ENCODE assay signal across 8 cellular contexts in the genomic region with DNA sequence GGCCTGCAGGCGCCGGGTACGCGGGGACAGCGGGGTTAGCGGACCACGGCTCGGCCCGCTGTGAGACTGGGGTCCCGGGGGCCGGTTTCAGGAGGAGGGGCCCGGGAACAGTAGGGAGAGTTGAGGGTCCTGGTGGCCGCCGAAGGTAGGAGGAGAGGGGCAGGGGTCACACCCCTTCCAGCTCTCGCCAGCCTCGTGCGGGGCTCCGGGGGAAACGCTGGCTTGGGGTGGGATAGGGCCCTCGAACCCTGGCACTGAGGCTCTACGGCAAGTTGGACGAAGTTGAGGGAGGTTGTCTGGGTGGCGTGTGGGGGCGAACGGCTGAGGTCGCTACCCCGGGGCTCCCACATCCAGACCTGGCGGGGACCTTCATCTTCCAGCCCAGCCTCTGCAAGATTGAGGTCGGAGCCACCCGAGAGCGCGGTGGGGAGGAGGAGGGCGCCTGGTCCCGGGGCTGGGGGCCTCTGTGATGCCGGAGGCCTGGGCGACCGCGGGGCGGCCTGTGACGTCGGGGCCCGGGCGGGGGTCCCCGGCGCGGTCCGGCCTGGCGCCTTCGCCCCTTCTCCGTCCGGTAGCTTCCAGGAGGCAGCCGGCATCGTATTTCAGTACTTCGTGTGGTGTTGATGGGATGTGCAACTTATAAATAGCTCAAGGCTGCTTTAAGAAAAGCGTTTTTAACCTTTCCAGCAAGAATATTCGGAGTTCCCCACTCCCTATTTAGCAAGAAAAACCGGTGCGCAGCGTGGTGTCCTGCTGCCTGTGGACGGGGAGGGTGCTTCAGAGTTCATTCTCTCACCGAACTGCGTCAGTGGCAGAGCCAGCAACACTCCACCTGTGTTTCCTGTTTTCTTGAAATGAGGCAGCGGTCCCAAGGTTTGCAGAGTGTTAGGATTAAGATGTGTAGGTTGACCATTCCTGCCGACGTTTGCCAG. TPM values are rescaled to one million over a fixed set of nuclear protein-coding genes. Genes with fewer than 3 reads are reported as not detected.
DNase-seq lines count a peak whose midpoint lies in the region; ATAC-seq and TF ChIP-seq lines count a peak whose summit lies in the region.

No MANE protein-coding gene starts in this region.

- DNase-seq in NCI-H2107 treated with DMSO at 0.1 percent for 48 hours (lab: John Stamatoyannopoulos, UW; ENCODE audit: unreplicated experiment) (peak; percentile 18), NCI-H2107 (lab: John Stamatoyannopoulos, UW) (no peak), IMR-90 (peak; percentile 30), testis (peak; percentile 64), UCSD-AML1 (lab: John Stamatoyannopoulos, UW; ENCODE audit: unreplicated experiment) (no peak)
- DNase-seq in activated CD4-positive, alpha-beta memory T cell treated with anti-CD3 and anti-CD28 coated beads, Interleukin-2, amount 10 ng/mL, durations not matched to agents 7 days and 5 days = peak; percentile 38
- peak; percentile 30 to 36 (median 30) for DNase-seq in effector memory CD8-positive, alpha-beta T cell

- H2BK120ac ChIP-seq in IMR-90 (ENCODE audit: low read depth, low read length) = peak overlapping the region; percentile 45; the same call in 1 of the 2 replicates

- no TSS peak for BruUV-seq in IMR-90 (replicated peaks; lab: Mats Ljungman, UMichigan)

- H3K4me3 ChIP-seq in IMR-90 (ENCODE audit: insufficient read depth, low read depth, low read length) = peak overlapping the region; percentile 97
- peak overlapping the region; percentile 50 to 67 for H3K4me3 ChIP-seq in muscle layer of colon (ENCODE audit: low read depth in 1 of 2, low read length in 2 of 2)
- H3K4me3 ChIP-seq in testis = peak overlapping the region; percentile 76 to 81

- peak overlapping the region in 1 of 2 experiments; percentile 47; a peak in 1 of 4 replicates for H4K8ac ChIP-seq in IMR-90 (ENCODE audit: low read depth in 2 of 2, low read length in 2 of 2)

- TF ChIP-seq CTCF in IMR-90 (conservative IDR thresholded peaks at IDR 0.05; ENCODE audit: low read depth, low read length) (no peak), testis (IDR thresholded peaks at IDR 0.05) (no peak)

- no peak overlapping the region for H4K91ac ChIP-seq in IMR-90 (ENCODE audit: insufficient read depth, low read depth, low read length)

- POLR2A ChIA-PET in IMR-90 (lab: Charles Lee; ENCODE audit: unreplicated experiment) = no interaction called here
- POLR2A ChIA-PET in activated CD4-positive, alpha-beta memory T cell treated with anti-CD3 and anti-CD28 coated beads, Interleukin-2, amount 10 ng/mL, durations not matched to agents 7 days and 5 days (lab: Charles Lee) = interaction anchor here (1.1 to 5.2 kb wide), 7 partner anchors 10 to 216 kb away, joined by 3 to 47 read pairs (median 8); a partner anchor contains a TSS

- H3K4me1 Mint-ChIP-seq in activated CD4-positive, alpha-beta memory T cell treated with anti-CD3 and anti-CD28 coated beads, Interleukin-2, amount 10 ng/mL, durations not matched to agents 7 days and 5 days = peaks cover 29% of the 10 kb centered on the region
- H3K4me1 Mint-ChIP-seq in effector memory CD8-positive, alpha-beta T cell (ENCODE audit: low read depth in 2 of 2) = peaks cover 12 to 14% of the 10 kb centered on the region in 2 donors

- peaks cover 11% of the 10 kb centered on the region for H3K27me3 Mint-ChIP-seq in activated CD4-positive, alpha-beta memory T cell treated with anti-CD3 and anti-CD28 coated beads, Interleukin-2, amount 10 ng/mL, durations not matched to agents 7 days and 5 days
- H3K27me3 Mint-ChIP-seq in effector memory CD8-positive, alpha-beta T cell = no peaks in the 10 kb centered on the region

- peaks cover 10% of the 10 kb centered on the region for H3K9me1 ChIP-seq in IMR-90 (ENCODE audit: insufficient read depth, low read length)

- 1% methylated on average over 19 of the region's 65 CpGs; no CpG with 5 or more reads in 1 of the 2 experiments for WGBS in IMR-90 (ENCODE audit: extremely low coverage in 2 of 2, insufficient read length in 1 of 2), 2 experiments
- 1 to 4% methylated on average over 19 to 59 of the region's 65 CpGs for WGBS in testis, 2 donors

- H3K27ac Mint-ChIP-seq in activated CD4-positive, alpha-beta memory T cell treated with anti-CD3 and anti-CD28 coated beads, Interleukin-2, amount 10 ng/mL, durations not matched to agents 7 days and 5 days = peak overlapping the region; percentile 62
- peak overlapping the region; percentile 87 to 89 for H3K27ac Mint-ChIP-seq in effector memory CD8-positive, alpha-beta T cell

- H3K4me3 Mint-ChIP-seq in activated CD4-positive, alpha-beta memory T cell treated with anti-CD3 and anti-CD28 coated beads, Interleukin-2, amount 10 ng/mL, durations not matched to agents 7 days and 5 days = peak overlapping the region; percentile 85
- peak overlapping the region; percentile 86 to 92 for H3K4me3 Mint-ChIP-seq in effector memory CD8-positive, alpha-beta T cell

- peak overlapping the region; percentile 62; the same call in 1 of the 2 replicates for H2BK20ac ChIP-seq in IMR-90 (ENCODE audit: low read depth, low read length)

- dilution Hi-C loops in IMR-90 (cut with HindIII; ENCODE audit: low sequenced_read_pairs, unreplicated experiment) = no loop called here

- no peaks in the 10 kb centered on the region for H3K9me3 Mint-ChIP-seq in activated CD4-positive, alpha-beta memory T cell treated with anti-CD3 and anti-CD28 coated beads, Interleukin-2, amount 10 ng/mL, durations not matched to agents 7 days and 5 days
- H3K9me3 Mint-ChIP-seq in effector memory CD8-positive, alpha-beta T cell = no peaks in the 10 kb centered on the region

- peak overlapping the region; percentile 81 for H3K4ac ChIP-seq in IMR-90 (ENCODE audit: low read depth, low read length)

- H2BK5ac ChIP-seq in IMR-90 (ENCODE audit: low read depth, low read length, poor library complexity, severe bottlenecking) = peak overlapping the region; percentile 24

- H3K4me2 ChIP-seq in IMR-90 (ENCODE audit: low read depth, low read length) = peak overlapping the region; percentile 72

- H3K4me1 ChIP-seq in IMR-90 (ENCODE audit: control insufficient read depth, insufficient read depth, low read length) (peaks cover 5% of the 10 kb centered on the region; the same call in 1 of the 2 replicates), muscle layer of colon (ENCODE audit: insufficient read depth, low read length) (peaks cover 4% of the 10 kb centered on the region), testis (no peaks in the 10 kb centered on the region)

- peak overlapping the region; percentile 91 for H3K14ac ChIP-seq in IMR-90 (replicated peaks; ENCODE audit: low read depth, low read length)

- peak; percentile 0; the same call in 1 of the 2 replicates for ATAC-seq in IMR-90 (ENCODE audit: low read depth)
- peak; percentile 26 for ATAC-seq in effector memory CD8-positive, alpha-beta T cell (replicated peaks)

- H2AK5ac ChIP-seq in IMR-90 (ENCODE audit: low read depth, low read length) = peak overlapping the region; percentile 13; the same call in 1 of the 2 replicates

- no peaks in the 10 kb centered on the region for H3K36me3 Mint-ChIP-seq in activated CD4-positive, alpha-beta memory T cell treated with anti-CD3 and anti-CD28 coated beads, Interleukin-2, amount 10 ng/mL, durations not matched to agents 7 days and 5 days (ENCODE audit: low read depth)
- H3K36me3 Mint-ChIP-seq in effector memory CD8-positive, alpha-beta T cell (ENCODE audit: insufficient read depth) = peaks cover 3% of the 10 kb centered on the region

- CTCF ChIA-PET in IMR-90 (lab: Yijun Ruan, JAX) = interaction anchor here (0.6 to 1.4 kb wide), 2 partner anchors 54 to 64 kb away, joined by 3 read pairs; no protein-coding TSS in a partner anchor
- CTCF ChIA-PET in activated CD4-positive, alpha-beta memory T cell treated with anti-CD3 and anti-CD28 coated beads, Interleukin-2, amount 10 ng/mL, durations not matched to agents 7 days and 5 days (lab: Charles Lee) = interaction anchor here (0.6 to 2.5 kb wide), 4 partner anchors 8 to 216 kb away, joined by 3 to 14 read pairs (median 6); no protein-coding TSS in a partner anchor

- H3K9ac ChIP-seq in IMR-90 (ENCODE audit: low read depth, low read length) = peak overlapping the region; percentile 53
- H3K9ac ChIP-seq in muscle layer of colon (ENCODE audit: low read length) = peak overlapping the region; percentile 11

- peaks cover 6% of the 10 kb centered on the region; the same call in 1 of the 2 replicates for H4K20me1 ChIP-seq in IMR-90 (ENCODE audit: insufficient read depth, low read length)

- H3K9me3 ChIP-seq in IMR-90 (ENCODE audit: control insufficient read depth, insufficient read depth, low read length) = no peaks in the 10 kb centered on the region
- H3K9me3 ChIP-seq in muscle layer of colon (ENCODE audit: low read length) = no peaks in the 10 kb centered on the region
- no peaks in the 10 kb centered on the region for H3K9me3 ChIP-seq in testis

- H3K56ac ChIP-seq in IMR-90 (ENCODE audit: extremely low read depth, insufficient read depth, low read length) = peak overlapping the region; percentile 57; the same call in 1 of the 2 replicates

- no peaks in the 10 kb centered on the region for H3K27me3 ChIP-seq in IMR-90 (ENCODE audit: control insufficient read depth, insufficient read depth, low read length)
- no peaks in the 10 kb centered on the region for H3K27me3 ChIP-seq in muscle layer of colon (ENCODE audit: control insufficient read depth in 1 of 2, insufficient read depth in 2 of 2, low read length in 2 of 2)
- no peaks in the 10 kb centered on the region for H3K27me3 ChIP-seq in testis

- H3K18ac ChIP-seq in IMR-90 (ENCODE audit: low read depth, low read length) = no peak overlapping the region

- H2AK9ac ChIP-seq in IMR-90 (replicated peaks; ENCODE audit: low read depth, low read length, poor library complexity) = peak overlapping the region; percentile 96

- H2AFZ ChIP-seq in IMR-90 (replicated peaks; ENCODE audit: low read length, poor library complexity) = peak overlapping the region; percentile 98

- TF ChIP-seq POLR2A in IMR-90 (IDR thresholded peaks at IDR 0.05; ENCODE audit: low read depth, low read length) (no peak), testis (IDR thresholded peaks at IDR 0.05) (no peak)

- peak overlapping the region; percentile 41 for H3K27ac ChIP-seq in IMR-90 (ENCODE audit: insufficient read depth, low read length)
- H3K27ac ChIP-seq in muscle layer of colon (ENCODE audit: low read depth, low read length) = peak overlapping the region; percentile 62
- peak overlapping the region; percentile 73 to 93 for H3K27ac ChIP-seq in testis

- intact Hi-C loops in IMR-90 (cut with micrococcal nuclease) (loop anchor here (2.0 to 5.0 kb wide), 5 partner anchors 32 to 216 kb away; a partner anchor contains a TSS), testis (cut with DNase I; ENCODE audit: low total_unique reads) (no loop called here)

- in situ Hi-C loops in IMR-90 (cut with MboI; ENCODE audit: low sequenced_read_pairs) = no loop called here

- H2BK15ac ChIP-seq in IMR-90 (ENCODE audit: low read depth, low read length) = no peak overlapping the region; the same call in 2 of the 3 replicates

- H3K23ac ChIP-seq in IMR-90 (ENCODE audit: low read depth, low read length) = peak overlapping the region; percentile 97

- H4K5ac ChIP-seq in IMR-90 (ENCODE audit: low read depth, low read length) = no peak overlapping the region

- TF ChIP-seq RAD21 in IMR-90 (IDR thresholded peaks at IDR 0.05; ENCODE audit: low read length) = no peak

- peaks cover 5 to 40% of the 10 kb centered on the region in 2 experiments; a peak in 3 of 4 replicates for H3K79me1 ChIP-seq in IMR-90 (ENCODE audit: low read depth in 1 of 2, low read length in 2 of 2)

- H3K36me3 ChIP-seq in IMR-90 (ENCODE audit: control insufficient read depth, insufficient read depth, low read length) (no peaks in the 10 kb centered on the region), muscle layer of colon (ENCODE audit: insufficient read depth, low read length) (no peaks in the 10 kb centered on the region), testis (ENCODE audit: low read depth, missing control alignments) (no peaks in the 10 kb centered on the region)

RNA-seq across cellular contexts. Expression of a gene that starts 0.9 kb away (rescaled TPM):
- total RNA-seq in IMR-90 (2012; rRNA removed) (5.2 and 10.3 TPM in 2 replicates), testis (10 to 100 TPM; 30.6 to 67.2 TPM)
- polyA plus RNA-seq in IMR-90 (2012; rRNA removed) (9.4 and 10.6 TPM in 2 replicates), testis (ENCODE audit: insufficient read depth, low read depth, low replicate concordance) (46.9 TPM)
- polyA plus RNA-seq in IMR-90 (2012; cell fraction: cytosol; rRNA removed) = 4.1 and 5.5 TPM in 2 replicates
- 3.7 and 9.3 TPM in 2 replicates for polyA plus RNA-seq in IMR-90 (2012; cell fraction: nucleus; rRNA removed; ENCODE audit: low replicate concordance)
- total RNA-seq in activated CD4-positive, alpha-beta memory T cell treated with anti-CD3 and anti-CD28 coated beads, Interleukin-2, amount 10 ng/mL, durations not matched to agents 7 days and 5 days = 10 to 100 TPM; 13.1 to 14.1 TPM

RNA-seq across cellular contexts. Expression of a gene that starts 32.7 kb away (rescaled TPM):
- total RNA-seq in IMR-90 (2012; rRNA removed) = 2.7 and 4.7 TPM in 2 replicates
- polyA plus RNA-seq in IMR-90 (2012; rRNA removed) = 1.0 and 1.1 TPM in 2 replicates
- polyA plus RNA-seq in IMR-90 (2012; cell fraction: cytosol; rRNA removed) = 0.43 and 0.64 TPM in 2 replicates
- polyA plus RNA-seq in IMR-90 (2012; cell fraction: nucleus; rRNA removed; ENCODE audit: low replicate concordance) = 0.66 and 1.1 TPM in 2 replicates
- total RNA-seq in activated CD4-positive, alpha-beta memory T cell treated with anti-CD3 and anti-CD28 coated beads, Interleukin-2, amount 10 ng/mL, durations not matched to agents 7 days and 5 days = 10 to 100 TPM; 27.7 to 28.7 TPM
- 10 to 100 TPM in 1 of 2 donors, 1 to 10 TPM in 1; 6.9 to 10.6 TPM for total RNA-seq in testis
- 11.3 TPM for polyA plus RNA-seq in testis (ENCODE audit: insufficient read depth, low read depth, low replicate concordance)

Comparison
In these comparisons a context has a peak if more than half of its experiments do, and no peak if none do; other contexts are left out.
1. DNase-seq: peak in NCI-H2107 treated with DMSO at 0.1 percent for 48 hours (single experiment), IMR-90 (single experiment), activated CD4-positive, alpha-beta memory T cell treated with anti-CD3 and anti-CD28 coated beads, Interleukin-2, amount 10 ng/mL, durations not matched to agents 7 days and 5 days (single experiment), effector memory CD8-positive, alpha-beta T cell (3 of 3) and testis (single experiment); none in NCI-H2107 (single experiment) and UCSD-AML1 (single experiment).
2. Peak in every context shown above with its lines, with median percentiles within 50 percentile points of each other: H3K27ac ChIP-seq and H3K4me3 ChIP-seq.